1 cellular context compared by ENCODE assay signal in the genomic region with DNA sequence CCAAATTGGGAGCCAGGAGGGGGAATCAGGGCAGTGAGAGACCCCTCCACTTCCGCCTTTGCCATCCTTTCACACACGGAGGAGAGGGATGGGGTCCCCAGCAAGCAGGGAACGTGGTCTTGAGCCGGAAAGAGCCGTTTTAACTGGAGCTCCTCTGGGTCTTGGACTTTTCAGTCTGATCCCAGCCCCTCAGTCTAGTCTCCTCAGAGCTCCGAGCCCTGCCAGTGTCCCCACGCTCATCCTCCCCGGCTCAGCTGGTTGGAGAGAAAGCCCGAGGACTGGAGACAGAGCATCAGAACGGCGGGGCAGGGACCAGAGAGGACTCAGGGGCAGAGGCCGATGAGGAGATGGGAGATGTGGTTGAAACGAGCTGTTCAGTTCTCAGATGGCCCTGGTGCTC.
TF ChIP-seq lines count a peak whose summit lies in the region.

No MANE protein-coding gene starts in this region.

TF ChIP-seq in GM12878, 131 proteins besides CTCF, POLR2A, EP300 and RAD21 (continued from another document):
- TF ChIP-seq, protein P1, sequence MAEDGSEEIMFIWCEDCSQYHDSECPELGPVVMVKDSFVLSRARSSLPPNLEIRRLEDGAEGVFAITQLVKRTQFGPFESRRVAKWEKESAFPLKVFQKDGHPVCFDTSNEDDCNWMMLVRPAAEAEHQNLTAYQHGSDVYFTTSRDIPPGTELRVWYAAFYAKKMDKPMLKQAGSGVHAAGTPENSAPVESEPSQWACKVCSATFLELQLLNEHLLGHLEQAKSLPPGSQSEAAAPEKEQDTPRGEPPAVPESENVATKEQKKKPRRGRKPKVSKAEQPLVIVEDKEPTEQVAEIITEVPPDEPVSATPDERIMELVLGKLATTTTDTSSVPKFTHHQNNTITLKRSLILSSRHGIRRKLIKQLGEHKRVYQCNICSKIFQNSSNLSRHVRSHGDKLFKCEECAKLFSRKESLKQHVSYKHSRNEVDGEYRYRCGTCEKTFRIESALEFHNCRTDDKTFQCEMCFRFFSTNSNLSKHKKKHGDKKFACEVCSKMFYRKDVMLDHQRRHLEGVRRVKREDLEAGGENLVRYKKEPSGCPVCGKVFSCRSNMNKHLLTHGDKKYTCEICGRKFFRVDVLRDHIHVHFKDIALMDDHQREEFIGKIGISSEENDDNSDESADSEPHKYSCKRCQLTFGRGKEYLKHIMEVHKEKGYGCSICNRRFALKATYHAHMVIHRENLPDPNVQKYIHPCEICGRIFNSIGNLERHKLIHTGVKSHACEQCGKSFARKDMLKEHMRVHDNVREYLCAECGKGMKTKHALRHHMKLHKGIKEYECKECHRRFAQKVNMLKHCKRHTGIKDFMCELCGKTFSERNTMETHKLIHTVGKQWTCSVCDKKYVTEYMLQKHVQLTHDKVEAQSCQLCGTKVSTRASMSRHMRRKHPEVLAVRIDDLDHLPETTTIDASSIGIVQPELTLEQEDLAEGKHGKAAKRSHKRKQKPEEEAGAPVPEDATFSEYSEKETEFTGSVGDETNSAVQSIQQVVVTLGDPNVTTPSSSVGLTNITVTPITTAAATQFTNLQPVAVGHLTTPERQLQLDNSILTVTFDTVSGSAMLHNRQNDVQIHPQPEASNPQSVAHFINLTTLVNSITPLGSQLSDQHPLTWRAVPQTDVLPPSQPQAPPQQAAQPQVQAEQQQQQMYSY (CRISPR knock-in tag; IDR thresholded peaks at IDR 0.05): no peak
- no peak for TF ChIP-seq POU2F2 (IDR thresholded peaks at IDR 0.05; ENCODE audit: borderline replicate concordance, low read depth, low read length)
- no peak for TF ChIP-seq IKZF1 (conservative IDR thresholded peaks at IDR 0.05)
- TF ChIP-seq TCF12 (IDR thresholded peaks at IDR 0.05; ENCODE audit: low read depth, low read length): no peak
- no peak for TF ChIP-seq MXI1 (IDR thresholded peaks at IDR 0.05; ENCODE audit: low read depth, low read length)
- TF ChIP-seq KDM1A (IDR thresholded peaks at IDR 0.05; ENCODE audit: borderline replicate concordance): no peak
- TF ChIP-seq MTA3 (IDR thresholded peaks at IDR 0.05; ENCODE audit: borderline replicate concordance, low read length): no peak
- TF ChIP-seq NBN (IDR thresholded peaks at IDR 0.05): no peak
- no peak for TF ChIP-seq CEBPB (IDR thresholded peaks at IDR 0.05; ENCODE audit: borderline replicate concordance in 1 of 2, low read depth in 2 of 2, low read length in 2 of 2)
- TF ChIP-seq, protein P2, sequence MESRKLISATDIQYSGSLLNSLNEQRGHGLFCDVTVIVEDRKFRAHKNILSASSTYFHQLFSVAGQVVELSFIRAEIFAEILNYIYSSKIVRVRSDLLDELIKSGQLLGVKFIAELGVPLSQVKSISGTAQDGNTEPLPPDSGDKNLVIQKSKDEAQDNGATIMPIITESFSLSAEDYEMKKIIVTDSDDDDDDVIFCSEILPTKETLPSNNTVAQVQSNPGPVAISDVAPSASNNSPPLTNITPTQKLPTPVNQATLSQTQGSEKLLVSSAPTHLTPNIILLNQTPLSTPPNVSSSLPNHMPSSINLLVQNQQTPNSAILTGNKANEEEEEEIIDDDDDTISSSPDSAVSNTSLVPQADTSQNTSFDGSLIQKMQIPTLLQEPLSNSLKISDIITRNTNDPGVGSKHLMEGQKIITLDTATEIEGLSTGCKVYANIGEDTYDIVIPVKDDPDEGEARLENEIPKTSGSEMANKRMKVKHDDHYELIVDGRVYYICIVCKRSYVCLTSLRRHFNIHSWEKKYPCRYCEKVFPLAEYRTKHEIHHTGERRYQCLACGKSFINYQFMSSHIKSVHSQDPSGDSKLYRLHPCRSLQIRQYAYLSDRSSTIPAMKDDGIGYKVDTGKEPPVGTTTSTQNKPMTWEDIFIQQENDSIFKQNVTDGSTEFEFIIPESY (IDR thresholded peaks at IDR 0.05): no peak
- TF ChIP-seq CBFB (IDR thresholded peaks at IDR 0.05; ENCODE audit: low read depth): no peak
- TF ChIP-seq FOS (IDR thresholded peaks at IDR 0.05; ENCODE audit: borderline replicate concordance, extremely low read depth, insufficient read length): no peak
